3 cellular contexts compared by ENCODE assay signal in genomic region chr7:100585511-100586265, GRCh38.
TF ChIP-seq lines count a peak whose summit lies in the region.

TSS of gene LRCH4 (minus strand) at chr7:100586129. CDS start at chr7:100586100, 29 bp downstream.

TF ChIP-seq in GM12891, 5 proteins besides CTCF, POLR2A, EP300 and RAD21:
- TF ChIP-seq TAF1 (IDR thresholded peaks at IDR 0.05; ENCODE audit: low read depth, low read length) (peak; percentile 86), POLR2AphosphoS5 (IDR thresholded peaks at IDR 0.05; ENCODE audit: low read depth, low read length) (peak; percentile 94), PAX5 (IDR thresholded peaks at IDR 0.05; ENCODE audit: insufficient read depth, low read length, severe bottlenecking) (no peak), POU2F2 (IDR thresholded peaks at IDR 0.05; ENCODE audit: low read depth, low read length) (peak; percentile 85; the same call in 1 of the 2 replicates), SPI1 (IDR thresholded peaks at IDR 0.05; ENCODE audit: low read depth, low read length) (no peak)

TF ChIP-seq in HCT116, 20 proteins besides CTCF, POLR2A, EP300 and RAD21:
- TF ChIP-seq POLR2AphosphoS5 (IDR thresholded peaks at IDR 0.05; ENCODE audit: low read depth, low read length) = peak; percentile 89
- peak; percentile 72 for TF ChIP-seq YY1 (IDR thresholded peaks at IDR 0.05; ENCODE audit: extremely low read depth, insufficient replicate concordance, low read depth, low read length)
- peak; percentile 41; the same call in 1 of the 2 replicates for TF ChIP-seq ZFX (IDR thresholded peaks at IDR 0.05)
- peak; percentile 29 for TF ChIP-seq TCF7L2 (IDR thresholded peaks at IDR 0.05; ENCODE audit: borderline replicate concordance, extremely low read depth, insufficient read depth, insufficient read length)
- TF ChIP-seq ZBTB33 (IDR thresholded peaks at IDR 0.05; ENCODE audit: extremely low read depth, insufficient replicate concordance, low read length) = peak; percentile 86
- no peak for TF ChIP-seq FOSL1 (IDR thresholded peaks at IDR 0.05; ENCODE audit: low read depth)
- TF ChIP-seq ATF3 (IDR thresholded peaks at IDR 0.05) = no peak

TF ChIP-seq in H1, 55 proteins besides CTCF, POLR2A, EP300 and RAD21 (continues in another document):
- TF ChIP-seq CREB1 (IDR thresholded peaks at IDR 0.05) (peak; percentile 91; the same call in 1 of the 2 replicates), FOSL1 (IDR thresholded peaks at IDR 0.05; ENCODE audit: insufficient read depth, low read depth, low read length) (no peak), EGR1 (IDR thresholded peaks at IDR 0.05; ENCODE audit: borderline replicate concordance, low read depth, low read length) (peak; percentile 54; the same call in 1 of the 2 replicates), BACH1 (IDR thresholded peaks at IDR 0.05; ENCODE audit: low read length) (no peak), TEAD4 (IDR thresholded peaks at IDR 0.05; ENCODE audit: low read depth, low read length) (no peak), HDAC2 (IDR thresholded peaks at IDR 0.05; ENCODE audit: borderline replicate concordance in 1 of 2, low read depth in 2 of 2, low read length in 2 of 2) (peak in 1 of 2 experiments; percentile 69; a peak in 1 of 4 replicates), SRF (IDR thresholded peaks at IDR 0.05; ENCODE audit: low read depth, low read length) (no peak), EZH2 (IDR thresholded peaks at IDR 0.05; ENCODE audit: low read depth, low read length, severe bottlenecking) (no peak), ATF2 (IDR thresholded peaks at IDR 0.05; ENCODE audit: low read length) (no peak), BCL11A (IDR thresholded peaks at IDR 0.05; ENCODE audit: low read depth in 2 of 2, low read length in 2 of 2) (no peak), YY1 (IDR thresholded peaks at IDR 0.05; ENCODE audit: low read depth, low read length) (0 out of 2 replicates have a peak, but pooled peaks have one; percentile 11), ZNF274 (IDR thresholded peaks at IDR 0.05; ENCODE audit: borderline replicate concordance, extremely low read depth, low read length) (no peak), ASH2L (IDR thresholded peaks at IDR 0.05; ENCODE audit: low read length) (peak; percentile 84), RFX5 (IDR thresholded peaks at IDR 0.05; ENCODE audit: borderline replicate concordance, low read depth, low read length) (no peak), HDAC6 (IDR thresholded peaks at IDR 0.05; ENCODE audit: low read depth, low read length) (no peak), POU5F1 (IDR thresholded peaks at IDR 0.05; ENCODE audit: low read depth, low read length) (no peak), CHD7 (IDR thresholded peaks at IDR 0.05; ENCODE audit: insufficient replicate concordance, low read length) (no peak), SP4 (IDR thresholded peaks at IDR 0.05; ENCODE audit: low read length) (peak; percentile 6), GTF2F1 (IDR thresholded peaks at IDR 0.05; ENCODE audit: borderline replicate concordance, low read depth, low read length) (no peak), KDM1A (IDR thresholded peaks at IDR 0.05; ENCODE audit: borderline replicate concordance, low read length) (no peak), CEBPB (IDR thresholded peaks at IDR 0.05; ENCODE audit: low read depth, low read length) (no peak), MAX (IDR thresholded peaks at IDR 0.05) (no peak), SUZ12 (IDR thresholded peaks at IDR 0.05; ENCODE audit: low read length) (no peak), SIRT6 (IDR thresholded peaks at IDR 0.05; ENCODE audit: low read length) (no peak), NANOG (IDR thresholded peaks at IDR 0.05; ENCODE audit: insufficient read depth, low read depth, low read length, poor library complexity, severe bottlenecking) (no peak), PHF8 (conservative IDR thresholded peaks at IDR 0.05; ENCODE audit: low read depth, low read length) (peak; percentile 95), NRF1 (IDR thresholded peaks at IDR 0.05; ENCODE audit: low read depth, low read length) (no peak), TCF12 (IDR thresholded peaks at IDR 0.05; ENCODE audit: low read depth, low read length) (no peak), RBBP5 (IDR thresholded peaks at IDR 0.05; ENCODE audit: borderline replicate concordance, low read depth, low read length) (no peak; the same call in 1 of the 2 replicates), GABPA (IDR thresholded peaks at IDR 0.05; ENCODE audit: borderline replicate concordance, insufficient read depth, low read length) (no peak), CHD2 (IDR thresholded peaks at IDR 0.05; ENCODE audit: low read length) (no peak), CBX8 (IDR thresholded peaks at IDR 0.05; ENCODE audit: borderline replicate concordance, low read depth, low read length) (no peak), JUN (IDR thresholded peaks at IDR 0.05; ENCODE audit: low read depth, low read length) (no peak), KDM5A (IDR thresholded peaks at IDR 0.05; ENCODE audit: low read length) (no peak; the same call in 1 of the 2 replicates), SIN3A (conservative IDR thresholded peaks at IDR 0.05 in 1 of 2, IDR thresholded peaks at IDR 0.05 in 1 of 2; ENCODE audit: low read depth in 1 of 2, low read length in 2 of 2) (peak; percentile 0 to 55; a peak in 2 of 4 replicates), TAF7 (optimal IDR thresholded peaks at IDR 0.05; ENCODE audit: borderline replicate concordance, low read depth, low read length) (peak; percentile 91), RXRA (IDR thresholded peaks at IDR 0.05; ENCODE audit: insufficient read depth, low read depth, low read length) (no peak), RNF2 (IDR thresholded peaks at IDR 0.05; ENCODE audit: borderline replicate concordance, low read depth, low read length, missing control alignments, poor library complexity, severe bottlenecking) (no peak), USF2 (IDR thresholded peaks at IDR 0.05; ENCODE audit: low read length) (no peak), SAP30 (IDR thresholded peaks at IDR 0.05; ENCODE audit: insufficient read depth, insufficient replicate concordance, low read length) (peak; percentile 12), TBP (IDR thresholded peaks at IDR 0.05; ENCODE audit: low read depth, low read length) (peak; percentile 84), MAFK (IDR thresholded peaks at IDR 0.05; ENCODE audit: low read depth, low read length) (no peak), SIX5 (IDR thresholded peaks at IDR 0.05; ENCODE audit: low read depth, low read length) (no peak), TAF1 (IDR thresholded peaks at IDR 0.05; ENCODE audit: low read depth, low read length) (peak; percentile 89), KDM4A (IDR thresholded peaks at IDR 0.05; ENCODE audit: low read depth, low read length, severe bottlenecking) (no peak), SP1 (IDR thresholded peaks at IDR 0.05; ENCODE audit: low read depth, low read length) (no peak), SP2 (IDR thresholded peaks at IDR 0.05; ENCODE audit: low read length) (no peak), ATF3 (IDR thresholded peaks at IDR 0.05; ENCODE audit: insufficient read depth, low read depth, low read length) (no peak), CHD1 (IDR thresholded peaks at IDR 0.05; ENCODE audit: low read depth, low read length) (no peak), CTBP2 (IDR thresholded peaks at IDR 0.05; ENCODE audit: borderline replicate concordance, insufficient read depth, insufficient read length, low read length) (no peak), JUND (IDR thresholded peaks at IDR 0.05; ENCODE audit: low read length) (no peak), BRCA1 (IDR thresholded peaks at IDR 0.05; ENCODE audit: low read depth, low read length) (no peak), POLR2AphosphoS5 (IDR thresholded peaks at IDR 0.05; ENCODE audit: low read depth, low read length) (peak; percentile 61; the same call in 1 of the 2 replicates), CBX5 (IDR thresholded peaks at IDR 0.05; ENCODE audit: low read depth, low read length) (no peak)
